ENCODE assay signal across 23 cellular contexts in genomic region chr7:52936750-52937149, GRCh38.
A peak's percentile ranks its signal among the peaks of the same experiment; 100 is the strongest.
DNase-seq lines count a peak whose midpoint lies in the region; ATAC-seq and TF ChIP-seq lines count a peak whose summit lies in the region.
"Had no signal": no experiment of that assay in that cellular context is flagged by ENCODE, and none has a peak within 500 bp of the region (broad histone marks: within the 10 kb centered on the region; RNA-seq: fewer than 3 reads in every experiment).

No MANE protein-coding gene starts in this region.

- no peak overlapping the region for H3K9ac ChIP-seq in HUES6 (ENCODE audit: low read length)
- H3K9ac ChIP-seq: BLaER1 treated with 17β-estradiol and CSF1 and Interleukin-3, amounts not matched to agents 10 nM and 100 nM had no signal

- DNase-seq in NCI-H82 (lab: John Stamatoyannopoulos, UW) (peak; percentile 26), left colon (no peak), myocyte (ENCODE audit: low read depth) (peak; percentile 3), NCI-H774 (lab: John Stamatoyannopoulos, UW) (no peak), adrenal gland (no peak)
- DNase-seq in naive thymus-derived CD8-positive, alpha-beta T cell, result no peak
- DNase-seq: 8988T; ACHN; AML-193; BE2C; Calu3; CD4-positive, alpha-beta T cell; CD8-positive, alpha-beta memory T cell; COR-L47; DMS53; GF-D8; GOT3; HFFc6 had no signal

- H3K36me3 Mint-ChIP-seq in naive thymus-derived CD8-positive, alpha-beta T cell, result peaks cover 0 to 9% (median 0%) of the 10 kb centered on the region in 3 donors
- H3K36me3 Mint-ChIP-seq: CD14-positive monocyte; CD8-positive, alpha-beta memory T cell had no signal

- TF ChIP-seq CTCF in adrenal gland (IDR thresholded peaks at IDR 0.05), result no peak

- H3K4me1 ChIP-seq in HUES6 (ENCODE audit: control insufficient read depth, insufficient read depth, low read length), result no peaks in the 10 kb centered on the region
- no peaks in the 10 kb centered on the region for H3K4me1 ChIP-seq in adrenal gland (replicated peaks in 1 of 2)
- H3K4me1 ChIP-seq: A549, HAP-1 had no signal

- peaks cover 10 to 46% (median 22%) of the 10 kb centered on the region in 9 donors for H3K9me3 Mint-ChIP-seq in naive thymus-derived CD8-positive, alpha-beta T cell

- peak overlapping the region; percentile 18; the same call in 1 of the 2 replicates for H3K27ac ChIP-seq in HUES6 (ENCODE audit: low read depth, low read length)
- no peak overlapping the region for H3K27ac ChIP-seq in adrenal gland
- H3K27ac ChIP-seq: A549; BLaER1 treated with 17β-estradiol and CSF1 and Interleukin-3, amounts not matched to agents 10 nM and 100 nM had no signal

- H3K27me3 ChIP-seq in HUES6 (ENCODE audit: control insufficient read depth, insufficient read depth, low read length) (no peaks in the 10 kb centered on the region), adrenal gland (no peaks in the 10 kb centered on the region)
- H3K27me3 ChIP-seq: BE2C; BLaER1 treated with 17β-estradiol and CSF1 and Interleukin-3, amounts not matched to agents 10 nM and 100 nM had no signal

- POLR2A ChIA-PET in naive thymus-derived CD8-positive, alpha-beta T cell (lab: Charles Lee), result no interaction called here

- H3K27me3 Mint-ChIP-seq in naive thymus-derived CD8-positive, alpha-beta T cell, result no peaks in the 10 kb centered on the region
- H3K27me3 Mint-ChIP-seq: CD4-positive, alpha-beta T cell had no signal

- TF ChIP-seq POLR2A in adrenal gland (IDR thresholded peaks at IDR 0.05), result no peak

- ATAC-seq in left colon, result peak; percentile 51
- ATAC-seq in naive thymus-derived CD8-positive, alpha-beta T cell, result no peak
- ATAC-seq: A549 had no signal

- H3K36me3 ChIP-seq in HUES6 (ENCODE audit: control insufficient read depth, insufficient read depth, low read length), result no peaks in the 10 kb centered on the region
- no peaks in the 10 kb centered on the region for H3K36me3 ChIP-seq in adrenal gland (replicated peaks in 1 of 2)
- H3K36me3 ChIP-seq: BE2C; BLaER1 treated with 17β-estradiol and CSF1 and Interleukin-3, amounts not matched to agents 10 nM and 100 nM; HAP-1 had no signal

- intact Hi-C loops in left colon (cut with DNase I, micrococcal nuclease) (no loop called here), adrenal gland (cut with DNase I) (no loop called here)

- no peak overlapping the region for H3K4me3 Mint-ChIP-seq in naive thymus-derived CD8-positive, alpha-beta T cell
- H3K4me3 Mint-ChIP-seq: CD14-positive monocyte; CD4-positive, alpha-beta T cell; CD8-positive, alpha-beta memory T cell; HFFc6 had no signal

- no peak overlapping the region for H3K27ac Mint-ChIP-seq in naive thymus-derived CD8-positive, alpha-beta T cell
- H3K27ac Mint-ChIP-seq: CD14-positive monocyte; CD4-positive, alpha-beta T cell; CD8-positive, alpha-beta memory T cell; HFFc6 had no signal

- H3K4me1 Mint-ChIP-seq in naive thymus-derived CD8-positive, alpha-beta T cell, result no peaks in the 10 kb centered on the region
- H3K4me1 Mint-ChIP-seq: CD14-positive monocyte; CD8-positive, alpha-beta memory T cell had no signal

- H3K4me3 ChIP-seq in HUES6 (ENCODE audit: low read depth, low read length), result no peak overlapping the region
- H3K4me3 ChIP-seq in adrenal gland, result no peak overlapping the region
- H3K4me3 ChIP-seq: A549; BLaER1 treated with 17β-estradiol and CSF1 and Interleukin-3, amounts not matched to agents 10 nM and 100 nM; HAP-1 had no signal

- H3K9me3 ChIP-seq in HUES6 (ENCODE audit: control insufficient read depth, insufficient read depth, low read depth, low read length) (no peaks in the 10 kb centered on the region), adrenal gland (replicated peaks in 1 of 3) (no peaks in the 10 kb centered on the region)
- H3K9me3 ChIP-seq: BE2C; BLaER1 treated with 17β-estradiol and CSF1 and Interleukin-3, amounts not matched to agents 10 nM and 100 nM; HAP-1 had no signal

- 26 to 38% (median 35%) methylated on average over 2 of the region's 2 CpGs for WGBS in adrenal gland, 4 donors

Comparison
In these comparisons a context has a peak if more than half of its experiments do, and no peak if none do; other contexts are left out.
1. DNase-seq: peak in NCI-H82 (single experiment) and myocyte (single experiment); none in left colon (0 of 2), NCI-H774 (single experiment), adrenal gland (0 of 7) and naive thymus-derived CD8-positive, alpha-beta T cell (0 of 10).